In the genomic region with DNA sequence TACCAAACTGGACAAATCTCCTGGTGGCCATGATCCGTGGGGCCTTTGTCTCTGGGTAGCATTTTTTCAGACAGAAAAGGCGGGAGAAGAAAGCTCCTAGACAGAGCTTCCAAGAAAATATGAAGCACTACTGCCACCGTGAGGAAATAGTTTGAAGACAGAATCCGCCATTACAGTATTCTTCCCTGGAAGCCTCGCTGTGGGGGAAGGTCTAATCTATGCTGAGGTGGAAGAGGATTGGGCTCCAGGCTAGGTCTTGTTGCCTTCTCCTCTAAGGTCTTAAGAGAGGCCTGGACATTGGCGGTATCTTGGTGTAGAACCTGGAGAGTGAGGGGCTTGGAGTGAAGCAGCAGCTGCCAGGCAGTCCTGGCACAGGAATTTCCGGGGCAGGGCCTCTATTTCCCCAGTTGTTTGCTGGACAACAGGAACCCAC, we compare ENCODE assay signal across 9 cellular contexts.
DNase-seq lines count a peak whose midpoint lies in the region; FAIRE-seq and TF ChIP-seq lines count a peak whose summit lies in the region.
"Had no signal": no experiment of that assay in that cellular context is flagged by ENCODE, and none has a peak within 500 bp of the region (broad histone marks: within the 10 kb centered on the region; RNA-seq: fewer than 3 reads in every experiment).

No MANE protein-coding gene starts in this region.

- whole genome bisulfite sequencing in endodermal cell (ENCODE audit: insufficient coverage in 1 of 2, insufficient read length in 1 of 2), 2 experiments = 80 to 92% methylated on average over 2 to 7 of the region's 7 CpGs
- 51 to 90% (median 79%) methylated on average over 6 to 7 of the region's 7 CpGs for WGBS in stomach, 5 donors

- no peak overlapping the region for H3K9ac ChIP-seq in endodermal cell (ENCODE audit: extremely low read depth, low read length, poor library complexity, severe bottlenecking)

- H3K4me1 Mint-ChIP-seq in endodermal cell = peaks cover 11% of the 10 kb centered on the region
- H3K4me1 Mint-ChIP-seq in activated CD4-positive, alpha-beta T cell treated with anti-CD3 and anti-CD28 coated beads, Interleukin-2, amount 10 ng/mL, durations not matched to agents 7 days and 5 days = no peaks in the 10 kb centered on the region

- H3K27me3 ChIP-seq in endodermal cell (ENCODE audit: control insufficient read depth, insufficient read depth, low read length, poor library complexity, severe bottlenecking) (no peaks in the 10 kb centered on the region), stomach (no peaks in the 10 kb centered on the region)

- no peaks in the 10 kb centered on the region for H3K27me3 Mint-ChIP-seq in endodermal cell (ENCODE audit: insufficient read depth)
- H3K27me3 Mint-ChIP-seq in activated CD4-positive, alpha-beta T cell treated with anti-CD3 and anti-CD28 coated beads, Interleukin-2, amount 10 ng/mL, durations not matched to agents 7 days and 5 days = no peaks in the 10 kb centered on the region

- peaks cover 32% of the 10 kb centered on the region for H3K9me3 Mint-ChIP-seq in endodermal cell
- no peaks in the 10 kb centered on the region for H3K9me3 Mint-ChIP-seq in activated CD4-positive, alpha-beta T cell treated with anti-CD3 and anti-CD28 coated beads, Interleukin-2, amount 10 ng/mL, durations not matched to agents 7 days and 5 days

- TF ChIP-seq CTCF in endodermal cell (conservative IDR thresholded peaks at IDR 0.05) (peak; percentile 49), stomach (IDR thresholded peaks at IDR 0.05) (peak in 3 of 7 experiments; percentile 29 to 62 (median 50)), D721Med (IDR thresholded peaks at IDR 0.05; ENCODE audit: insufficient read depth, missing control alignments) (no peak)

- intact Hi-C loops in stomach (cut with DNase I; ENCODE audit: low total_unique reads) = no loop called here

- POLR2A ChIA-PET in activated CD4-positive, alpha-beta T cell treated with anti-CD3 and anti-CD28 coated beads, Interleukin-2, amount 10 ng/mL, durations not matched to agents 7 days and 5 days (lab: Charles Lee) = no interaction called here

- H3K36me3 Mint-ChIP-seq in endodermal cell (ENCODE audit: low read depth) = peaks cover 92% of the 10 kb centered on the region
- peaks cover 18% of the 10 kb centered on the region for H3K36me3 Mint-ChIP-seq in activated CD4-positive, alpha-beta T cell treated with anti-CD3 and anti-CD28 coated beads, Interleukin-2, amount 10 ng/mL, durations not matched to agents 7 days and 5 days (ENCODE audit: low read depth)

- CTCF ChIA-PET in activated CD4-positive, alpha-beta T cell treated with anti-CD3 and anti-CD28 coated beads, Interleukin-2, amount 10 ng/mL, durations not matched to agents 7 days and 5 days (lab: Charles Lee) = interaction anchor here (0.6 to 2.8 kb wide), 23 partner anchors 10 to 68 kb away, joined by 3 to 12 read pairs (median 4); no protein-coding TSS in a partner anchor

- H3K4me3 Mint-ChIP-seq in endodermal cell = no peak overlapping the region
- no peak overlapping the region for H3K4me3 Mint-ChIP-seq in activated CD4-positive, alpha-beta T cell treated with anti-CD3 and anti-CD28 coated beads, Interleukin-2, amount 10 ng/mL, durations not matched to agents 7 days and 5 days

- no peak overlapping the region for H3K27ac Mint-ChIP-seq in endodermal cell
- no peak overlapping the region for H3K27ac Mint-ChIP-seq in activated CD4-positive, alpha-beta T cell treated with anti-CD3 and anti-CD28 coated beads, Interleukin-2, amount 10 ng/mL, durations not matched to agents 7 days and 5 days

- DNase-seq in NCI-H748 (lab: John Stamatoyannopoulos, UW; ENCODE audit: unreplicated experiment) = peak; percentile 8
- DNase-seq in NCI-H748 treated with DMSO at 0.1 percent for 48 hours (lab: John Stamatoyannopoulos, UW) = no peak
- peak; percentile 85 to 98 (median 94) for DNase-seq in NCI-H1417 (lab: John Stamatoyannopoulos, UW)
- DNase-seq in endodermal cell = no peak
- peak; percentile 48 for DNase-seq in stomach
- DNase-seq in activated CD4-positive, alpha-beta T cell treated with anti-CD3 and anti-CD28 coated beads, Interleukin-2, amount 10 ng/mL, durations not matched to agents 7 days and 5 days = no peak
- no peak for DNase-seq in D721Med (ENCODE audit: insufficient read length, low spot score)
- DNase-seq in cortex of kidney (lab: John Stamatoyannopoulos, UW) = no peak

- no peak for TF ChIP-seq POLR2A in stomach (IDR thresholded peaks at IDR 0.05)

- H3K4me1 ChIP-seq in endodermal cell (ENCODE audit: control insufficient read depth, insufficient read depth, low read length) = no peaks in the 10 kb centered on the region
- H3K4me1 ChIP-seq in stomach = peaks cover 0 to 16% (median 4%) of the 10 kb centered on the region in 4 donors

- H3K27ac ChIP-seq in endodermal cell (ENCODE audit: low read depth, low read length) (no peak overlapping the region), stomach (peak overlapping the region in 3 of 5 donors; percentile 33 to 65 (median 40))
- H3K27ac ChIP-seq: C4-2B had no signal

- no peak overlapping the region for H3K4me3 ChIP-seq in endodermal cell (ENCODE audit: low read length)
- peak overlapping the region in 2 of 4 donors; percentile 28 to 51 for H3K4me3 ChIP-seq in stomach

- H3K36me3 ChIP-seq in endodermal cell (ENCODE audit: control insufficient read depth, insufficient read depth, low read length) (peaks cover 65% of the 10 kb centered on the region), stomach (no peaks in the 10 kb centered on the region)

- H3K9me3 ChIP-seq in endodermal cell (ENCODE audit: control insufficient read depth, low read length) (peaks cover 37% of the 10 kb centered on the region), stomach (no peaks in the 10 kb centered on the region)

- no peak for TF ChIP-seq EP300 in stomach (IDR thresholded peaks at IDR 0.05)

- FAIRE-seq in D721Med (lab: Jason Lieb, UNC) = no peak

Comparison
In these comparisons a context has a peak if more than half of its experiments do, and no peak if none do; other contexts are left out.
1. DNase-seq: peak in NCI-H748 (single experiment), NCI-H1417 (3 of 3) and stomach (single experiment); none in NCI-H748 treated with DMSO at 0.1 percent for 48 hours (single experiment), endodermal cell (single experiment), activated CD4-positive, alpha-beta T cell treated with anti-CD3 and anti-CD28 coated beads, Interleukin-2, amount 10 ng/mL, durations not matched to agents 7 days and 5 days (single experiment), D721Med (single experiment) and cortex of kidney (single experiment).